27 cellular contexts compared by ENCODE assay signal in genomic region chr10:27328946-27329345, GRCh38.
"Had no signal": no experiment of that assay in that cellular context is flagged by ENCODE, and none has a peak within 500 bp of the region (broad histone marks: within the 10 kb centered on the region; RNA-seq: fewer than 3 reads in every experiment).

No MANE protein-coding gene starts in this region.

- H3K4me3 ChIP-seq: body of pancreas, breast epithelium had no signal

- H3K27ac ChIP-seq: body of pancreas, brain microvascular endothelial cell, breast epithelium, VCaP had no signal

- H3K4me1 ChIP-seq: body of pancreas, breast epithelium had no signal

- H3K36me3 ChIP-seq: brain microvascular endothelial cell, breast epithelium had no signal

- DNase-seq: activated B cell treated with CpG ODN at 0.5 μM for 24 hours; activated CD4-positive, alpha-beta memory T cell treated with anti-CD3 and anti-CD28 coated beads for 36 hours; activated CD4-positive, alpha-beta T cell treated with anti-CD3 and anti-CD28 coated beads for 4 hours; activated CD4-positive, alpha-beta T cell treated with anti-CD3 and anti-CD28 coated beads, Interleukin-2, amount 10 ng/mL, durations not matched to agents 24 days and 14 days; activated CD4-positive, alpha-beta T cell treated with anti-CD3 and anti-CD28 coated beads, Interleukin-2, amount 50 U/mL, for 1 hour; activated CD4-positive, alpha-beta T cell treated with anti-CD3 and anti-CD28 coated beads, Interleukin-2, amount 50 U/mL, for 4 hours; activated CD4-positive, CD25-positive, alpha-beta regulatory T cell treated with anti-CD3 and anti-CD28 coated beads, Interleukin-2, amount 50 U/mL, for 72 hours; activated CD8-positive, alpha-beta memory T cell treated with anti-CD3 and anti-CD28 coated beads, Interleukin-2, amount 50 U/mL, for 4 hours; activated CD8-positive, alpha-beta T cell treated with anti-CD3 and anti-CD28 coated beads for 36 hours; activated effector memory CD4-positive, alpha-beta T cell treated with anti-CD3 and anti-CD28 coated beads, Interleukin-2, amount 50 U/mL, for 16 hours; activated naive CD4-positive, alpha-beta T cell treated with anti-CD3 and anti-CD28 coated beads, Interleukin-2, amount 10 ng/mL, durations not matched to agents 7 days and 5 days; activated naive CD4-positive, alpha-beta T cell treated with Interleukin-2 at 50 U/mL for 16 hours; activated naive CD8-positive, alpha-beta T cell treated with anti-CD3 and anti-CD28 coated beads, Interleukin-2, amount 10 ng/mL, durations not matched to agents 7 days and 5 days; activated naive CD8-positive, alpha-beta T cell treated with anti-CD3 and anti-CD28 coated beads, Interleukin-2, amount 50 U/mL, for 24 hours; activated T-cell treated with anti-CD3 and anti-CD28 coated beads for 4 hours; activated T-cell treated with anti-CD3 and anti-CD28 coated beads, Interleukin-2, amount 50 U/mL, for 1 hour; activated T-cell treated with anti-CD3 and anti-CD28 coated beads, Interleukin-2, amount 50 U/mL, for 4 hours; activated T-cell treated with anti-CD3 and anti-CD28 coated beads, Interleukin-2, amount 50 U/mL, for 72 hours; aorta; body of pancreas; brain microvascular endothelial cell; central memory CD4-positive, alpha-beta T cell; T-helper 2 cell; T-helper 9 cell had no signal

- H3K9me3 ChIP-seq: body of pancreas, breast epithelium had no signal

- ATAC-seq: activated CD8-positive, alpha-beta T cell treated with anti-CD3 and anti-CD28 coated beads for 36 hours; activated naive CD8-positive, alpha-beta T cell treated with anti-CD3 and anti-CD28 coated beads, Interleukin-2, amount 50 U/mL, for 24 hours; activated T-cell treated with anti-CD3 and anti-CD28 coated beads, Interleukin-2, amount 50 U/mL, for 4 hours; activated T-cell treated with anti-CD3 and anti-CD28 coated beads, Interleukin-2, amount 50 U/mL, for 72 hours; activated T-helper 17 cell treated with anti-CD3 and anti-CD28 coated beads, Interleukin-2, amount 50 U/mL, for 72 hours; body of pancreas had no signal

- H3K27me3 ChIP-seq: body of pancreas, brain microvascular endothelial cell, breast epithelium had no signal
